ENCODE assay signal across 15 cellular contexts in the genomic region with DNA sequence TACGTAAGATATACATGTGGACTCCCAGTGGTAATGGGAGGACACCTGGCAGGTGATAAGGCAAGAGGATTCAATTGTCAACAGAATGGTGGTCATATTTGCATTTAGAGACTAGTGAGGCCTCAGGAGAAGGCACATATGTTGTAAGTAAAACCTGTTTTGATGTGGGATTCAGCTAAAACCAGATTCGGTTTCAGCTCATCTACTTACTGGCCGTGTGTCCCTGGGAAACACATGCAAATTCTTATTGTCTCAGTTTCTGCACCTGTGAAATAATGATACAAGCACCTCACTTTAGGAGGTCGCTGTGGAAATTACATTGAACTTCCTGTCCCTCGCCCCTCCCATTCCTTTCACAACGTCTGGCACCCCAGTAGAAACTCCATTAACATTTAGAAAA.
DNase-seq lines count a peak whose midpoint lies in the region; ATAC-seq and TF ChIP-seq lines count a peak whose summit lies in the region.
"Had no signal": no experiment of that assay in that cellular context is flagged by ENCODE, and none has a peak within 500 bp of the region (broad histone marks: within the 10 kb centered on the region; RNA-seq: fewer than 3 reads in every experiment).

No MANE protein-coding gene starts in this region.

- no peak overlapping the region for H3K4me3 ChIP-seq in GM12864 (ENCODE audit: low read depth, low read length)
- no peak overlapping the region for H3K4me3 ChIP-seq in CD4-positive, alpha-beta memory T cell (ENCODE audit: low read length in 2 of 2)
- H3K4me3 ChIP-seq: suprapubic skin had no signal

- H3K27ac ChIP-seq in CD4-positive, alpha-beta memory T cell (ENCODE audit: low read depth, low read length), result no peak overlapping the region
- H3K27ac ChIP-seq: suprapubic skin had no signal

- CTCF ChIA-PET in CD4-positive, alpha-beta memory T cell (lab: Charles Lee; ENCODE audit: partially characterized antibody), result no interaction called here

- peak; percentile 67 for ATAC-seq in GM19468 (IDR thresholded peaks at IDR 0.05; ENCODE audit: extremely low read depth, unreplicated experiment)
- peak; percentile 72 for ATAC-seq in HG02885 (IDR thresholded peaks at IDR 0.05; ENCODE audit: poor library complexity, unreplicated experiment)
- ATAC-seq in HG03571 (IDR thresholded peaks at IDR 0.05; ENCODE audit: unreplicated experiment), result peak; percentile 54
- ATAC-seq: activated T-cell treated with anti-CD3 and anti-CD28 coated beads, Interleukin-2, amount 50 U/mL, for 72 hours had no signal

- peak; percentile 42 for DNase-seq in GM12864 (ENCODE audit: low read depth)
- no peak for DNase-seq in CD4-positive, alpha-beta memory T cell
- DNase-seq in glutamatergic neuron, result no peak
- no peak for DNase-seq in G401 (ENCODE audit: low spot score)
- no peak for DNase-seq in activated CD4-positive, alpha-beta T cell treated with anti-CD3 and anti-CD28 coated beads for 48 hours
- DNase-seq: activated CD4-positive, CD25-positive, alpha-beta regulatory T cell treated with anti-CD3 and anti-CD28 coated beads, Interleukin-2, amount 50 U/mL, for 72 hours; activated T-cell treated with anti-CD3 and anti-CD28 coated beads, Interleukin-2, amount 50 U/mL, for 72 hours; Calu3; HFFc6; NCI-H2029; nephron progenitor cell had no signal

- H3K36me3 ChIP-seq in CD4-positive, alpha-beta memory T cell (ENCODE audit: insufficient read depth, low read length), result no peaks in the 10 kb centered on the region
- H3K36me3 ChIP-seq: suprapubic skin had no signal

- peaks cover 0 to 13% (median 5%) of the 10 kb centered on the region in 8 donors for H3K9me3 Mint-ChIP-seq in CD4-positive, alpha-beta memory T cell
- no peaks in the 10 kb centered on the region for H3K9me3 Mint-ChIP-seq in glutamatergic neuron (ENCODE audit: unreplicated experiment)
- H3K9me3 Mint-ChIP-seq: HFFc6, nephron progenitor cell had no signal

- no peaks in the 10 kb centered on the region for H3K9me3 ChIP-seq in CD4-positive, alpha-beta memory T cell (ENCODE audit: control insufficient read depth in 1 of 2, low read length in 2 of 2)
- H3K9me3 ChIP-seq: suprapubic skin had no signal

- H3K4me1 ChIP-seq in CD4-positive, alpha-beta memory T cell (ENCODE audit: insufficient read depth, low read length), result no peaks in the 10 kb centered on the region

- H3K27ac Mint-ChIP-seq in CD4-positive, alpha-beta memory T cell, result no peak overlapping the region
- no peak overlapping the region for H3K27ac Mint-ChIP-seq in glutamatergic neuron (ENCODE audit: unreplicated experiment)
- H3K27ac Mint-ChIP-seq: activated T-cell treated with anti-CD3 and anti-CD28 coated beads, Interleukin-2, amount 50 U/mL, for 72 hours; HFFc6; nephron progenitor cell had no signal

- H3K4me3 Mint-ChIP-seq in CD4-positive, alpha-beta memory T cell, result no peak overlapping the region
- no peak overlapping the region for H3K4me3 Mint-ChIP-seq in glutamatergic neuron (ENCODE audit: unreplicated experiment)
- H3K4me3 Mint-ChIP-seq: activated T-cell treated with anti-CD3 and anti-CD28 coated beads, Interleukin-2, amount 50 U/mL, for 72 hours; HFFc6; nephron progenitor cell had no signal

- intact Hi-C loops in CD4-positive, alpha-beta memory T cell (cut with micrococcal nuclease), result no loop called here

- no peak for TF ChIP-seq CTCF in GM12864 (IDR thresholded peaks at IDR 0.05; ENCODE audit: low read depth, low read length, missing control alignments)
- TF ChIP-seq CTCF in glutamatergic neuron (IDR thresholded peaks at IDR 0.05; ENCODE audit: partially characterized antibody, unreplicated experiment), result no peak

- H3K27me3 Mint-ChIP-seq in CD4-positive, alpha-beta memory T cell, result no peaks in the 10 kb centered on the region
- H3K27me3 Mint-ChIP-seq in glutamatergic neuron (ENCODE audit: unreplicated experiment), result no peaks in the 10 kb centered on the region

- H3K27me3 ChIP-seq in CD4-positive, alpha-beta memory T cell (ENCODE audit: insufficient read depth, low read length), result no peaks in the 10 kb centered on the region
- H3K27me3 ChIP-seq: suprapubic skin had no signal

- POLR2A ChIA-PET in CD4-positive, alpha-beta memory T cell (lab: Charles Lee; ENCODE audit: partially characterized antibody), result no interaction called here

- in situ Hi-C loops in G401 (cut with HindIII; ENCODE audit: low sequenced_read_pairs), result no loop called here

- no peaks in the 10 kb centered on the region for H3K36me3 Mint-ChIP-seq in CD4-positive, alpha-beta memory T cell
- no peaks in the 10 kb centered on the region for H3K36me3 Mint-ChIP-seq in glutamatergic neuron (ENCODE audit: unreplicated experiment)

- no peaks in the 10 kb centered on the region for H3K4me1 Mint-ChIP-seq in CD4-positive, alpha-beta memory T cell
- H3K4me1 Mint-ChIP-seq in glutamatergic neuron (ENCODE audit: low read depth, unreplicated experiment), result no peaks in the 10 kb centered on the region
- H3K4me1 Mint-ChIP-seq: nephron progenitor cell had no signal
